ENCODE assay signal across 1 cellular context in the genomic region with DNA sequence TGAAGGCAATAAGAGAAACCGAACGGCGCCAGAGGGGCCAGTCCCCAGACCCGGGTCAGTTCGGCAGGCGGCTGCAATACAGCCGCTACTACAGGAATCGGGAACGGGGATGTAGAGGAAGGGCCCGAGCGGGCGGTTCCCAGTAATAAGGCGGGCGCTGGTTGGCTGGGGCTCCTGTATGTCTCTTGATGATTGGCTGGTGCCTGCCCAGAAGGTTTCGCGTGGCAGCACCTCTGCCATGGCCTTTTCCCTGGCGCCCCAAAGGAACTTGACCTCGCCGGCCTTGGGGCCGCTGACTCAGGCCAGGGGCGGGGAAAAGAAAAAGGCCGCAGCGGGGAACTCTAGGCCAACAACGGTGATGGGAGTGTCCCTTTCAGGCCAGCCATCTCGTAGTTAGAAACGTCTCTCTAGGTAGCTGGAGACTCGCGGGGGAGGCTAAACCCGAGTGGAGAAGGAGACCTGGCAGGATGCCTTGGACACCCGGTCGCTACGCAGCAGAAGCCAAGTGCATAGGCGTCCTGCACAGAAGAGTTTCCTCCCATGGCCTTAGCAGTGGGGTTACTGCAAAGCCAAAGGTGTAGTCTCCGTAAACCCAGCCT.
TF ChIP-seq lines count a peak whose summit lies in the region.

A gene with protein sequence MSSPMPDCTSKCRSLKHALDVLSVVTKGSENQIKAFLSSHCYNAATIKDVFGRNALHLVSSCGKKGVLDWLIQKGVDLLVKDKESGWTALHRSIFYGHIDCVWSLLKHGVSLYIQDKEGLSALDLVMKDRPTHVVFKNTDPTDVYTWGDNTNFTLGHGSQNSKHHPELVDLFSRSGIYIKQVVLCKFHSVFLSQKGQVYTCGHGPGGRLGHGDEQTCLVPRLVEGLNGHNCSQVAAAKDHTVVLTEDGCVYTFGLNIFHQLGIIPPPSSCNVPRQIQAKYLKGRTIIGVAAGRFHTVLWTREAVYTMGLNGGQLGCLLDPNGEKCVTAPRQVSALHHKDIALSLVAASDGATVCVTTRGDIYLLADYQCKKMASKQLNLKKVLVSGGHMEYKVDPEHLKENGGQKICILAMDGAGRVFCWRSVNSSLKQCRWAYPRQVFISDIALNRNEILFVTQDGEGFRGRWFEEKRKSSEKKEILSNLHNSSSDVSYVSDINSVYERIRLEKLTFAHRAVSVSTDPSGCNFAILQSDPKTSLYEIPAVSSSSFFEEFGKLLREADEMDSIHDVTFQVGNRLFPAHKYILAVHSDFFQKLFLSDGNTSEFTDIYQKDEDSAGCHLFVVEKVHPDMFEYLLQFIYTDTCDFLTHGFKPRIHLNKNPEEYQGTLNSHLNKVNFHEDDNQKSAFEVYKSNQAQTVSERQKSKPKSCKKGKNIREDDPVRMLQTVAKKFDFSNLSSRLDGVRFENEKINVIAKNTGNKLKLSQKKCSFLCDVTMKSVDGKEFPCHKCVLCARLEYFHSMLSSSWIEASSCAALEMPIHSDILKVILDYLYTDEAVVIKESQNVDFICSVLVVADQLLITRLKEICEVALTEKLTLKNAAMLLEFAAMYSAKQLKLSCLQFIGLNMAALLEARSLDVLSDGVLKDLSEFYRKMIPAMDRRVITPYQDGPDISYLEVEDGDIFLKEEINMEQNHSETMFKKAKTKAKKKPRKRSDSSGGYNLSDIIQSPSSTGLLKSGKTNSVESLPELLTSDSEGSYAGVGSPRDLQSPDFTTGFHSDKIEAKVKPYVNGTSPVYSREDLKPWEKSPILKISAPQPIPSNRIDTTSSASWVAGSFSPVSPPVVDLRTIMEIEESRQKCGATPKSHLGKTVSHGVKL (N-terminal part only) (minus strand): TSS at position 111 of the 599 bp plus-strand sequence. CDS start 7,258 bp downstream, outside the sequence.

TF ChIP-seq in HCT116, 20 proteins besides CTCF, POLR2A, EP300 and RAD21 (continued from another document):
- TF ChIP-seq ELF1 (IDR thresholded peaks at IDR 0.05; ENCODE audit: borderline replicate concordance, low read depth) (peak; percentile 17; the same call in 1 of the 2 replicates), YY1 (IDR thresholded peaks at IDR 0.05; ENCODE audit: extremely low read depth, insufficient replicate concordance, low read depth, low read length) (peak; percentile 71), CBX3 (IDR thresholded peaks at IDR 0.05; ENCODE audit: low read depth) (no peak), ZFX (IDR thresholded peaks at IDR 0.05) (peak; percentile 80), ZNF274 (IDR thresholded peaks at IDR 0.05; ENCODE audit: low read depth, low read length) (no peak), EZH2 (IDR thresholded peaks at IDR 0.05) (no peak)
- TF ChIP-seq, protein P1, sequence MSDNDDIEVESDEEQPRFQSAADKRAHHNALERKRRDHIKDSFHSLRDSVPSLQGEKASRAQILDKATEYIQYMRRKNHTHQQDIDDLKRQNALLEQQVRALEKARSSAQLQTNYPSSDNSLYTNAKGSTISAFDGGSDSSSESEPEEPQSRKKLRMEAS (IDR thresholded peaks at IDR 0.05) = no peak; the same call in 1 of the 2 replicates
